20 cellular contexts compared by ENCODE assay signal in genomic region chr10:132416566-132417248, GRCh38. TPM values are rescaled to one million over a fixed set of nuclear protein-coding genes. Genes with fewer than 3 reads are reported as not detected.
DNase-seq lines count a peak whose midpoint lies in the region; ATAC-seq and TF ChIP-seq lines count a peak whose summit lies in the region.
"Had no signal": no experiment of that assay in that cellular context is flagged by ENCODE, and none has a peak within 500 bp of the region (broad histone marks: within the 10 kb centered on the region; RNA-seq: fewer than 3 reads in every experiment).

No MANE protein-coding gene starts in this region.

- ATAC-seq in HG03196 (IDR thresholded peaks at IDR 0.05; ENCODE audit: unreplicated experiment) = no peak
- ATAC-seq: foreskin keratinocyte had no signal

- H3K9ac ChIP-seq in colonic mucosa (ENCODE audit: low read depth in 2 of 2, low read length in 2 of 2) (peak overlapping the region; percentile 52 to 59), mucosa of rectum (ENCODE audit: low read depth in 1 of 2, low read length in 2 of 2) (peak overlapping the region in 1 of 2 donors; percentile 11)
- H3K9ac ChIP-seq: KMS-11 had no signal

- no peaks in the 10 kb centered on the region for H3K27me3 ChIP-seq in HL-60 (ENCODE audit: insufficient read depth, poor library complexity, severe bottlenecking)
- no peaks in the 10 kb centered on the region for H3K27me3 ChIP-seq in colonic mucosa
- no peaks in the 10 kb centered on the region for H3K27me3 ChIP-seq in mucosa of rectum (ENCODE audit: control insufficient read depth in 2 of 2, insufficient read depth in 2 of 2, low read length in 2 of 2)
- H3K27me3 ChIP-seq in tibial nerve = no peaks in the 10 kb centered on the region
- H3K27me3 ChIP-seq: foreskin keratinocyte had no signal

- no peaks in the 10 kb centered on the region for H3K9me3 ChIP-seq in colonic mucosa
- no peaks in the 10 kb centered on the region for H3K9me3 ChIP-seq in mucosa of rectum (ENCODE audit: control insufficient read depth in 2 of 2, low read length in 2 of 2)
- H3K9me3 ChIP-seq in tibial nerve = no peaks in the 10 kb centered on the region

- no peak for TF ChIP-seq POLR2A in tibial nerve (IDR thresholded peaks at IDR 0.05)

- no peaks in the 10 kb centered on the region for H3K36me3 ChIP-seq in colonic mucosa
- H3K36me3 ChIP-seq in mucosa of rectum (ENCODE audit: control insufficient read depth in 2 of 2, insufficient read depth in 2 of 2, low read length in 2 of 2) = peaks cover 11 to 16% of the 10 kb centered on the region in 2 donors
- peaks cover 0 to 7% (median 0%) of the 10 kb centered on the region in 3 donors for H3K36me3 ChIP-seq in tibial nerve

- H3K4me3 ChIP-seq in HL-60 (replicated peaks; ENCODE audit: insufficient read depth, low read length) (no peak overlapping the region), colonic mucosa (no peak overlapping the region), mucosa of rectum (ENCODE audit: low read length in 2 of 2) (no peak overlapping the region), tibial nerve (no peak overlapping the region)

- DNase-seq in HL-60 (ENCODE audit: low read depth in 1 of 2, low spot score in 1 of 2) (no peak), colonic mucosa (no peak), tibial nerve (ENCODE audit: low spot score in 2 of 2) (no peak), glomerular visceral epithelial cell (ENCODE audit: extremely low spot score) (no peak), NCI-H1105 (lab: John Stamatoyannopoulos, UW) (no peak)
- DNase-seq: activated CD8-positive, alpha-beta memory T cell treated with anti-CD3 and anti-CD28 coated beads for 24 hours; activated naive CD4-positive, alpha-beta T cell treated with anti-CD3 and anti-CD28 coated beads for 36 hours; activated T-cell treated with anti-CD3 and anti-CD28 coated beads, Interleukin-2, amount 50 U/mL, for 48 hours; CD8-positive, alpha-beta memory T cell; central memory CD4-positive, alpha-beta T cell; DMS53; foreskin keratinocyte; GF-D8; hippocampal formation; NCI-H1694 treated with DMSO at 0.1 percent for 48 hours; occipital lobe; stimulated activated CD4-positive, alpha-beta T cell treated with anti-CD3 and anti-CD28 coated beads, Interleukin-12 subunit alpha, Interleukin-12 subunit beta, amount 100 ng/mL, for 4 hours had no signal

- TF ChIP-seq CTCF in HL-60 (IDR thresholded peaks at IDR 0.05; ENCODE audit: insufficient read depth, low read length) (no peak), colonic mucosa (IDR thresholded peaks at IDR 0.05) (no peak), tibial nerve (IDR thresholded peaks at IDR 0.05) (no peak)

- intact Hi-C loops in colonic mucosa (cut with DNase I) = no loop called here

- peaks cover 45% of the 10 kb centered on the region for H3K4me1 ChIP-seq in colonic mucosa
- peaks cover 59 to 63% of the 10 kb centered on the region in 2 donors for H3K4me1 ChIP-seq in mucosa of rectum (ENCODE audit: control insufficient read depth in 2 of 2, insufficient read depth in 2 of 2, low read length in 2 of 2)
- peaks cover 0 to 79% (median 51%) of the 10 kb centered on the region in 4 donors for H3K4me1 ChIP-seq in tibial nerve

- H3K27ac ChIP-seq in HL-60 (replicated peaks) (peak overlapping the region; percentile 63), colonic mucosa (peak overlapping the region; percentile 71), mucosa of rectum (ENCODE audit: low read depth in 2 of 2, low read length in 2 of 2) (peak overlapping the region; percentile 96 to 98), tibial nerve (peak overlapping the region in 3 of 4 donors; percentile 85 to 94 (median 88))
- H3K27ac ChIP-seq: foreskin keratinocyte had no signal

- no peak for TF ChIP-seq EP300 in tibial nerve (IDR thresholded peaks at IDR 0.05)

- WGBS in tibial nerve, 2 donors = 92 to 97% methylated on average over 14 to 24 of the region's 32 CpGs

RNA-seq across cellular contexts. Expression of gene PWWP2B, which starts 19.7 kb away (rescaled TPM):
- total RNA-seq in colonic mucosa (10 to 100 TPM; 33.8 to 61.0 TPM), tibial nerve (10 to 100 TPM; 12.6 to 23.7 (median 15.1) TPM)
